8 cellular contexts compared by ENCODE assay signal in genomic region chr20:62136283-62137091, GRCh38. TPM values are rescaled to one million over a fixed set of nuclear protein-coding genes. Genes with fewer than 3 reads are reported as not detected.
DNase-seq lines count a peak whose midpoint lies in the region; ATAC-seq and TF ChIP-seq lines count a peak whose summit lies in the region.

No MANE protein-coding gene starts in this region.

- H3K27ac ChIP-seq in DND-41 (ENCODE audit: low read length) (no peak overlapping the region), psoas muscle (peak overlapping the region; percentile 67)

- intact Hi-C loops in psoas muscle (cut with DNase I), result loop anchor here (2.0 to 5.0 kb wide), 5 partner anchors 14 to 124 kb away; partner anchors contain the start of genes LSM14B (in 1 of the 2) and TAF4 (in 1 of the 2)

- H3K36me3 ChIP-seq in DND-41 (ENCODE audit: insufficient read depth, low read length) (peaks cover 100% of the 10 kb centered on the region), psoas muscle (ENCODE audit: insufficient read depth in 1 of 2, low read depth in 1 of 2) (peaks cover 19 to 99% of the 10 kb centered on the region in 2 donors)

- WGBS in psoas muscle, 3 donors, result 53 to 55% (median 53%) methylated on average over 8 of the region's 8 CpGs

- DNase-seq in DND-41 (peak; percentile 73), SK-N-DZ (ENCODE audit: low spot score) (peak; percentile 69), foreskin melanocyte (peak; percentile 39), psoas muscle (peak; percentile 67 to 83)
- peak; percentile 50 for DNase-seq in activated gamma-delta T cell treated with anti-CD3 and anti-CD28 coated beads, Interleukin-2, amount 50 U/mL, for 16 hours (ENCODE audit: low read depth)

- H2AFZ ChIP-seq in DND-41 (ENCODE audit: low read depth, low read length), result no peak overlapping the region

- peaks cover 94% of the 10 kb centered on the region for H4K20me1 ChIP-seq in DND-41 (ENCODE audit: insufficient read depth, low read length)

- H3K4me1 ChIP-seq in DND-41 (ENCODE audit: insufficient read depth, low read length), result peaks cover 20% of the 10 kb centered on the region
- H3K4me1 ChIP-seq in psoas muscle, result peaks cover 42% of the 10 kb centered on the region

- H3K27me3 ChIP-seq in DND-41 (ENCODE audit: insufficient read depth, low read length, poor library complexity) (no peaks in the 10 kb centered on the region), psoas muscle (ENCODE audit: insufficient read depth in 3 of 3, low read length in 2 of 3) (no peaks in the 10 kb centered on the region)

- peak; percentile 69 for TF ChIP-seq RAD21 in Ishikawa (IDR thresholded peaks at IDR 0.05; ENCODE audit: low read depth)

- TF ChIP-seq EP300 in Ishikawa (IDR thresholded peaks at IDR 0.05; ENCODE audit: borderline replicate concordance), result no peak

- peaks cover 53% of the 10 kb centered on the region for H3K79me2 ChIP-seq in DND-41 (ENCODE audit: insufficient read depth, low read length)

- H3K4me2 ChIP-seq in DND-41 (ENCODE audit: insufficient read depth, low read length), result no peak overlapping the region

- H3K9ac ChIP-seq in DND-41 (ENCODE audit: low read depth, low read length), result no peak overlapping the region

- H3K9me3 ChIP-seq in DND-41 (ENCODE audit: insufficient read depth, low read length, severe bottlenecking), result no peaks in the 10 kb centered on the region
- H3K9me3 ChIP-seq in psoas muscle, result no peaks in the 10 kb centered on the region

- peak; percentile 73 for ATAC-seq in DND-41 (ENCODE audit: insufficient read depth, low read depth)
- peak in 2 of 4 donors; percentile 33 to 34 for ATAC-seq in psoas muscle
- ATAC-seq in HG03521 (IDR thresholded peaks at IDR 0.05; ENCODE audit: unreplicated experiment), result no peak
- ATAC-seq in HG03159 (IDR thresholded peaks at IDR 0.05; ENCODE audit: unreplicated experiment), result no peak

- H3K4me3 ChIP-seq in DND-41 (ENCODE audit: low read depth in 1 of 2, low read length in 2 of 2), result no peak overlapping the region
- H3K4me3 ChIP-seq in psoas muscle, result no peak overlapping the region

- peak; percentile 95 for TF ChIP-seq CTCF in DND-41 (IDR thresholded peaks at IDR 0.05; ENCODE audit: borderline replicate concordance, extremely low read depth, low read length, poor library complexity, severe bottlenecking)
- peak; percentile 74 for TF ChIP-seq CTCF in psoas muscle (IDR thresholded peaks at IDR 0.05)

TF ChIP-seq in Ishikawa, 13 proteins besides CTCF, POLR2A, EP300 and RAD21:
- peak; percentile 37; the same call in 1 of the 2 replicates for TF ChIP-seq NFIC (IDR thresholded peaks at IDR 0.05)
- TF ChIP-seq, protein P1, sequence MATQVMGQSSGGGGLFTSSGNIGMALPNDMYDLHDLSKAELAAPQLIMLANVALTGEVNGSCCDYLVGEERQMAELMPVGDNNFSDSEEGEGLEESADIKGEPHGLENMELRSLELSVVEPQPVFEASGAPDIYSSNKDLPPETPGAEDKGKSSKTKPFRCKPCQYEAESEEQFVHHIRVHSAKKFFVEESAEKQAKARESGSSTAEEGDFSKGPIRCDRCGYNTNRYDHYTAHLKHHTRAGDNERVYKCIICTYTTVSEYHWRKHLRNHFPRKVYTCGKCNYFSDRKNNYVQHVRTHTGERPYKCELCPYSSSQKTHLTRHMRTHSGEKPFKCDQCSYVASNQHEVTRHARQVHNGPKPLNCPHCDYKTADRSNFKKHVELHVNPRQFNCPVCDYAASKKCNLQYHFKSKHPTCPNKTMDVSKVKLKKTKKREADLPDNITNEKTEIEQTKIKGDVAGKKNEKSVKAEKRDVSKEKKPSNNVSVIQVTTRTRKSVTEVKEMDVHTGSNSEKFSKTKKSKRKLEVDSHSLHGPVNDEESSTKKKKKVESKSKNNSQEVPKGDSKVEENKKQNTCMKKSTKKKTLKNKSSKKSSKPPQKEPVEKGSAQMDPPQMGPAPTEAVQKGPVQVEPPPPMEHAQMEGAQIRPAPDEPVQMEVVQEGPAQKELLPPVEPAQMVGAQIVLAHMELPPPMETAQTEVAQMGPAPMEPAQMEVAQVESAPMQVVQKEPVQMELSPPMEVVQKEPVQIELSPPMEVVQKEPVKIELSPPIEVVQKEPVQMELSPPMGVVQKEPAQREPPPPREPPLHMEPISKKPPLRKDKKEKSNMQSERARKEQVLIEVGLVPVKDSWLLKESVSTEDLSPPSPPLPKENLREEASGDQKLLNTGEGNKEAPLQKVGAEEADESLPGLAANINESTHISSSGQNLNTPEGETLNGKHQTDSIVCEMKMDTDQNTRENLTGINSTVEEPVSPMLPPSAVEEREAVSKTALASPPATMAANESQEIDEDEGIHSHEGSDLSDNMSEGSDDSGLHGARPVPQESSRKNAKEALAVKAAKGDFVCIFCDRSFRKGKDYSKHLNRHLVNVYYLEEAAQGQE (IDR thresholded peaks at IDR 0.05; ENCODE audit: low read depth), result no peak
TF ChIP-seq in Ishikawa: peak in this region for 1.

RNA-seq across cellular contexts. Expression of gene PSMA7, which starts 6.7 kb away (rescaled TPM):
- polyA plus RNA-seq in SK-N-DZ (2014; cell fraction: cytosol; rRNA removed), result 1,037 and 1,133 TPM in 2 replicates
- polyA plus RNA-seq in SK-N-DZ (2014; cell fraction: nucleus; rRNA removed), result 962 and 1,204 TPM in 2 replicates
- 100 to 1,000 TPM; 307 to 499 (median 459) TPM for total RNA-seq in psoas muscle
- polyA plus RNA-seq in psoas muscle, result 1,000 to 10,000 TPM in 1 of 3 donors, 100 to 1,000 TPM in 2; 652 to 1,146 (median 986) TPM

RNA-seq across cellular contexts. Expression of gene SS18L1, which starts 7.1 kb away (rescaled TPM):
- 44.5 and 49.5 TPM in 2 replicates for polyA plus RNA-seq in SK-N-DZ (2014; cell fraction: cytosol; rRNA removed)
- polyA plus RNA-seq in SK-N-DZ (2014; cell fraction: nucleus; rRNA removed), result 51.7 and 69.4 TPM in 2 replicates
- 10 to 100 TPM; 10.2 to 18.0 (median 13.2) TPM for total RNA-seq in psoas muscle
- polyA plus RNA-seq in psoas muscle, result 10 to 100 TPM; 10.1 to 12.7 (median 10.3) TPM

RNA-seq across cellular contexts. Expression of gene LSM14B, which starts 14.2 kb away (rescaled TPM):
- 118 and 122 TPM in 2 replicates for polyA plus RNA-seq in SK-N-DZ (2014; cell fraction: cytosol; rRNA removed)
- 111 and 131 TPM in 2 replicates for polyA plus RNA-seq in SK-N-DZ (2014; cell fraction: nucleus; rRNA removed)
- total RNA-seq in psoas muscle, result 10 to 100 TPM; 52.4 to 67.0 (median 60.8) TPM
- 10 to 100 TPM; 26.4 to 54.2 (median 39.6) TPM for polyA plus RNA-seq in psoas muscle

RNA-seq across cellular contexts. Expression of gene MTG2, which starts 46.3 kb away (rescaled TPM):
- 39.2 and 49.2 TPM in 2 replicates for polyA plus RNA-seq in SK-N-DZ (2014; cell fraction: cytosol; rRNA removed)
- polyA plus RNA-seq in SK-N-DZ (2014; cell fraction: nucleus; rRNA removed), result 24.7 and 44.5 TPM in 2 replicates
- total RNA-seq in psoas muscle, result 10 to 100 TPM; 29.5 to 56.5 (median 39.6) TPM
- 10 to 100 TPM; 25.0 to 56.2 (median 46.7) TPM for polyA plus RNA-seq in psoas muscle
